33 cellular contexts compared by ENCODE assay signal in genomic region chr1:209302777-209303642, GRCh38.
DNase-seq lines count a peak whose midpoint lies in the region; TF ChIP-seq lines count a peak whose summit lies in the region.
"Had no signal": no experiment of that assay in that cellular context is flagged by ENCODE, and none has a peak within 500 bp of the region (broad histone marks: within the 10 kb centered on the region; RNA-seq: fewer than 3 reads in every experiment).

No MANE protein-coding gene starts in this region.

- H3K36me3 Mint-ChIP-seq in endodermal cell (ENCODE audit: low read depth) = no peaks in the 10 kb centered on the region
- no peaks in the 10 kb centered on the region for H3K36me3 Mint-ChIP-seq in activated naive CD4-positive, alpha-beta T cell treated with anti-CD3 and anti-CD28 coated beads, Interleukin-2, amount 10 ng/mL, durations not matched to agents 7 days and 5 days
- H3K36me3 Mint-ChIP-seq: activated naive CD4-positive, alpha-beta T cell treated with anti-CD3 and anti-CD28 coated beads, Interleukin-2, amount 50 U/mL, for 72 hours; CD4-positive, CD25-positive, alpha-beta regulatory T cell; natural killer cell treated with Interleukin-12 subunit alpha and Interleukin-12 subunit beta and Interleukin-15 and Interleukin-18, amount 100 ng/mL, for 72 hours had no signal

- peaks cover 22% of the 10 kb centered on the region for H3K4me1 ChIP-seq in endodermal cell (ENCODE audit: control insufficient read depth, insufficient read depth, low read length)
- H3K4me1 ChIP-seq: gastroesophageal sphincter, Peyer's patch, psoas muscle, sigmoid colon, stomach, vagina had no signal

- H3K9me3 ChIP-seq in endodermal cell (ENCODE audit: control insufficient read depth, low read length) = no peaks in the 10 kb centered on the region
- H3K9me3 ChIP-seq: gastroesophageal sphincter, Peyer's patch, psoas muscle, sigmoid colon, stomach, vagina had no signal

- no peak overlapping the region for H3K27ac ChIP-seq in endodermal cell (ENCODE audit: low read depth, low read length)
- H3K27ac ChIP-seq: gastroesophageal sphincter, GM23248, Peyer's patch, psoas muscle, sigmoid colon, stomach, vagina, WERI-Rb-1 had no signal

- peaks cover 5% of the 10 kb centered on the region for H3K27me3 ChIP-seq in endodermal cell (ENCODE audit: control insufficient read depth, insufficient read depth, low read length, poor library complexity, severe bottlenecking)
- H3K27me3 ChIP-seq: Peyer's patch, sigmoid colon, stomach, vagina had no signal

- 92 to 93% methylated on average over 4 to 9 of the region's 9 CpGs for WGBS in endodermal cell (ENCODE audit: insufficient coverage in 1 of 2, insufficient read length in 1 of 2), 2 experiments

- peaks cover 41% of the 10 kb centered on the region for H3K4me1 Mint-ChIP-seq in endodermal cell
- no peaks in the 10 kb centered on the region for H3K4me1 Mint-ChIP-seq in activated naive CD4-positive, alpha-beta T cell treated with anti-CD3 and anti-CD28 coated beads, Interleukin-2, amount 10 ng/mL, durations not matched to agents 7 days and 5 days
- H3K4me1 Mint-ChIP-seq: CD4-positive, CD25-positive, alpha-beta regulatory T cell had no signal

- no peaks in the 10 kb centered on the region for H3K9me3 Mint-ChIP-seq in endodermal cell
- no peaks in the 10 kb centered on the region for H3K9me3 Mint-ChIP-seq in activated naive CD4-positive, alpha-beta T cell treated with anti-CD3 and anti-CD28 coated beads, Interleukin-2, amount 10 ng/mL, durations not matched to agents 7 days and 5 days
- H3K9me3 Mint-ChIP-seq: activated naive CD4-positive, alpha-beta T cell treated with anti-CD3 and anti-CD28 coated beads, Interleukin-2, amount 50 U/mL, for 72 hours; activated T-helper 2 cell treated with anti-CD3 and anti-CD28 coated beads, Interferon-gamma antibody, Interleukin-2, Interleukin-4, amounts not matched to agents 10 μg/mL and 5 μg/mL and 100 μg/mL, durations not matched to agents 14 hours and 24 hours and 36 hours; natural killer cell treated with Interleukin-12 subunit alpha and Interleukin-12 subunit beta and Interleukin-15 and Interleukin-18, amount 100 ng/mL, for 72 hours had no signal

- TF ChIP-seq CTCF in endodermal cell (conservative IDR thresholded peaks at IDR 0.05) = no peak

- DNase-seq in NCI-H2107 treated with DMSO at 0.1 percent for 48 hours (lab: John Stamatoyannopoulos, UW; ENCODE audit: unreplicated experiment) (peak; percentile 80), NCI-H2107 (lab: John Stamatoyannopoulos, UW) (no peak), NCI-H1417 treated with DMSO at 0.1 percent for 48 hours (lab: John Stamatoyannopoulos, UW) (peak; percentile 35), NCI-H748 (lab: John Stamatoyannopoulos, UW; ENCODE audit: unreplicated experiment) (peak; percentile 70), endodermal cell (no peak), HuH-7.5 (ENCODE audit: low spot score) (no peak)
- DNase-seq in activated naive CD4-positive, alpha-beta T cell (lab: John Stamatoyannopoulos, UW) = no peak
- DNase-seq in activated naive CD4-positive, alpha-beta T cell treated with anti-CD3 and anti-CD28 coated beads, Interleukin-2, amount 10 ng/mL, durations not matched to agents 7 days and 5 days = no peak
- DNase-seq: activated CD4-positive, alpha-beta T cell treated with anti-CD3 and anti-CD28 coated beads for 4 hours; activated CD8-positive, alpha-beta memory T cell treated with anti-CD3 and anti-CD28 coated beads for 24 hours; activated T-cell treated with anti-CD3 and anti-CD28 coated beads for 4 hours; CD4-positive, CD25-positive, alpha-beta regulatory T cell; GM23248; hippocampal formation; left cardiac atrium; mammary epithelial cell; NCI-H1092 treated with DMSO at 0.1 percent for 48 hours; NCI-H446; Peyer's patch; psoas muscle; SHP77; sigmoid colon; stimulated activated CD4-positive, alpha-beta T cell treated with anti-CD3 and anti-CD28 coated beads, Interleukin-12 subunit alpha, Interleukin-12 subunit beta, amount 100 ng/mL, for 4 hours; stimulated activated CD4-positive, alpha-beta T cell treated with anti-CD3 and anti-CD28 coated beads, Interleukin-2, amount 100 ng/mL, for 48 hours; stomach; SW 1271; T-helper 9 cell; WERI-Rb-1 had no signal

- no peak overlapping the region for H3K4me3 ChIP-seq in endodermal cell (ENCODE audit: low read length)
- H3K4me3 ChIP-seq: gastroesophageal sphincter, GM23248, Peyer's patch, psoas muscle, sigmoid colon, stomach, vagina had no signal

- CTCF ChIA-PET in activated naive CD4-positive, alpha-beta T cell treated with anti-CD3 and anti-CD28 coated beads, Interleukin-2, amount 10 ng/mL, durations not matched to agents 7 days and 5 days (lab: Charles Lee) = no interaction called here

- H3K9ac ChIP-seq in endodermal cell (ENCODE audit: extremely low read depth, low read length, poor library complexity, severe bottlenecking) = peak overlapping the region; percentile 3
- H3K9ac ChIP-seq: GM23248 had no signal

- no peak overlapping the region for H3K27ac Mint-ChIP-seq in endodermal cell
- no peak overlapping the region for H3K27ac Mint-ChIP-seq in activated naive CD4-positive, alpha-beta T cell treated with anti-CD3 and anti-CD28 coated beads, Interleukin-2, amount 10 ng/mL, durations not matched to agents 7 days and 5 days
- H3K27ac Mint-ChIP-seq: activated naive CD4-positive, alpha-beta T cell treated with anti-CD3 and anti-CD28 coated beads, Interleukin-2, amount 50 U/mL, for 72 hours; activated T-helper 2 cell treated with anti-CD3 and anti-CD28 coated beads, Interferon-gamma antibody, Interleukin-2, Interleukin-4, amounts not matched to agents 10 μg/mL and 5 μg/mL and 100 μg/mL, durations not matched to agents 14 hours and 24 hours and 36 hours; CD4-positive, CD25-positive, alpha-beta regulatory T cell; natural killer cell treated with Interleukin-12 subunit alpha and Interleukin-12 subunit beta and Interleukin-15 and Interleukin-18, amount 100 ng/mL, for 72 hours had no signal

- H3K4me3 Mint-ChIP-seq in endodermal cell = no peak overlapping the region
- H3K4me3 Mint-ChIP-seq in activated naive CD4-positive, alpha-beta T cell treated with anti-CD3 and anti-CD28 coated beads, Interleukin-2, amount 10 ng/mL, durations not matched to agents 7 days and 5 days = no peak overlapping the region
- H3K4me3 Mint-ChIP-seq: CD4-positive, CD25-positive, alpha-beta regulatory T cell; natural killer cell treated with Interleukin-12 subunit alpha and Interleukin-12 subunit beta and Interleukin-15 and Interleukin-18, amount 100 ng/mL, for 72 hours had no signal

- no peaks in the 10 kb centered on the region for H3K36me3 ChIP-seq in endodermal cell (ENCODE audit: control insufficient read depth, insufficient read depth, low read length)
- H3K36me3 ChIP-seq: gastroesophageal sphincter, Peyer's patch, sigmoid colon, stomach, vagina, WERI-Rb-1 had no signal

- H3K27me3 Mint-ChIP-seq in endodermal cell (ENCODE audit: insufficient read depth) = no peaks in the 10 kb centered on the region
- peaks cover 12% of the 10 kb centered on the region for H3K27me3 Mint-ChIP-seq in activated naive CD4-positive, alpha-beta T cell treated with anti-CD3 and anti-CD28 coated beads, Interleukin-2, amount 10 ng/mL, durations not matched to agents 7 days and 5 days

Comparison
In these comparisons a context has a peak if more than half of its experiments do, and no peak if none do; other contexts are left out.
1. DNase-seq: peak in NCI-H2107 treated with DMSO at 0.1 percent for 48 hours (single experiment), NCI-H1417 treated with DMSO at 0.1 percent for 48 hours (single experiment) and NCI-H748 (single experiment); none in NCI-H2107 (single experiment), endodermal cell (single experiment), HuH-7.5 (single experiment), activated naive CD4-positive, alpha-beta T cell (0 of 4) and activated naive CD4-positive, alpha-beta T cell treated with anti-CD3 and anti-CD28 coated beads, Interleukin-2, amount 10 ng/mL, durations not matched to agents 7 days and 5 days (single experiment).